Comparison of ENCODE assay signal across 21 cellular contexts in genomic region chr6:18269717-18270116, GRCh38.
"Had no signal": no experiment of that assay in that cellular context is flagged by ENCODE, and none has a peak within 500 bp of the region (broad histone marks: within the 10 kb centered on the region; RNA-seq: fewer than 3 reads in every experiment).

No MANE protein-coding gene starts in this region.

- ATAC-seq: activated CD4-positive, alpha-beta T cell treated with anti-CD3 and anti-CD28 coated beads for 36 hours; heart right ventricle; right cardiac atrium; WTC11 had no signal

- H3K4me1 ChIP-seq: prostate gland had no signal

- H3K27ac ChIP-seq: cardiac muscle cell, esophagus muscularis mucosa, heart right ventricle, left ventricle myocardium inferior, prostate gland, transverse colon, vagina had no signal

- H3K9me3 ChIP-seq: esophagus muscularis mucosa, heart right ventricle, left ventricle myocardium inferior, prostate gland, transverse colon, vagina had no signal

- DNase-seq: activated CD4-positive, alpha-beta T cell treated with anti-CD3 and anti-CD28 coated beads for 36 hours; activated CD4-positive, alpha-beta T cell treated with anti-CD3 and anti-CD28 coated beads, Interleukin-2, amount 50 U/mL, for 48 hours; activated naive CD8-positive, alpha-beta T cell treated with anti-CD3 and anti-CD28 coated beads for 36 hours; activated T-cell treated with anti-CD3 and anti-CD28 coated beads for 4 hours; amniotic stem cell; dermis blood vessel endothelial cell; effector memory CD4-positive, alpha-beta T cell; heart right ventricle; kidney glomerular epithelial cell; left ventricle myocardium inferior; midbrain; naive B cell; right cardiac atrium; stimulated activated CD4-positive, alpha-beta T cell treated with anti-CD3 and anti-CD28 coated beads, Interleukin-15, amount 100 ng/mL, for 24 hours; stimulated activated CD4-positive, alpha-beta T cell treated with anti-CD3 and anti-CD28 coated beads, Interleukin-2, amount 100 ng/mL, for 48 hours; transverse colon had no signal

- H3K27me3 ChIP-seq: cardiac muscle cell, vagina had no signal

- H3K36me3 ChIP-seq: cardiac muscle cell, esophagus muscularis mucosa, heart right ventricle, left ventricle myocardium inferior, prostate gland, transverse colon, vagina had no signal

- H3K4me3 ChIP-seq: cardiac muscle cell, esophagus muscularis mucosa, heart right ventricle, left ventricle myocardium inferior, prostate gland, transverse colon, vagina had no signal
